In the genomic region with DNA sequence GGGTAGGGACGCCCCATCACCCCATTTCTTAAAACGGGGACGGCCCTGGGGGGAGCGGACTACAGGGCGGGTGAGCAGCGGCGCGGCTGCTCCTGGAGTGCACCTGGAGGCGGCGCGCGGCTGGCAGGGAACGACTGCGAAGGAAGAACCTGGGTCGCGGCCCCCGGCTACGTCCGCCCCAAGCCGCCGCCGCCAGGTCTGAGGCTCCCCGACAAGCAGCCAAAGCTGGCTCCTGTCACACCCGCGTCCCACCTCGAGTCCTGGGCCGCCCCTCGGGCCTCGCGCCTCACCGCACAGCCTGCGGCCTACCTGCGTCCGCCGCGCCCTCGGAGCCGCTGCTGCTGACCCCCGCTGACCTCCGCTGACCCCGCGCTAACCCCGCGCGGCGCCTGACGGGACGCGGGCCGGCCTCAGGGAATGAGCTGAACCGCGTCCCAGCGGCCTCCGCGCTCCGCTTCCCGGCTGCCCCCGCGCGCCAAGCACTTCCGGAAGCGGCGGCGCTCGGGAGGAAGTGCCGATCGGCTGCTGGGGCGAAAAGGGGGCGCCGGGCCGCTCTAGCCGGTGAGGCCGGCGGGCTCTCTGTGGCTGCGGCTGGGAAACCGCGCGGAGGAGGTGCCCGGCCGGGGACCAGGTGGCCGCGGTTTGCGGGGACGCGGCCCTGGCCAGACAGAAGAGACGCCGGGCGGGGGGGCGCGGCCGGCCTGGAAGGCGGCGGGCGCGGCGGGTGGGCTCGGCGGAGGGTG, we compare ENCODE assay signal across 1 cellular context.
TF ChIP-seq lines count a peak whose summit lies in the region.

A gene with protein sequence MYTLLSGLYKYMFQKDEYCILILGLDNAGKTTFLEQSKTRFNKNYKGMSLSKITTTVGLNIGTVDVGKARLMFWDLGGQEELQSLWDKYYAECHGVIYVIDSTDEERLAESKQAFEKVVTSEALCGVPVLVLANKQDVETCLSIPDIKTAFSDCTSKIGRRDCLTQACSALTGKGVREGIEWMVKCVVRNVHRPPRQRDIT (minus strand): TSS at position 419 of the 743 bp plus-strand sequence. CDS start 885 bp downstream, outside the sequence.
A gene with protein sequence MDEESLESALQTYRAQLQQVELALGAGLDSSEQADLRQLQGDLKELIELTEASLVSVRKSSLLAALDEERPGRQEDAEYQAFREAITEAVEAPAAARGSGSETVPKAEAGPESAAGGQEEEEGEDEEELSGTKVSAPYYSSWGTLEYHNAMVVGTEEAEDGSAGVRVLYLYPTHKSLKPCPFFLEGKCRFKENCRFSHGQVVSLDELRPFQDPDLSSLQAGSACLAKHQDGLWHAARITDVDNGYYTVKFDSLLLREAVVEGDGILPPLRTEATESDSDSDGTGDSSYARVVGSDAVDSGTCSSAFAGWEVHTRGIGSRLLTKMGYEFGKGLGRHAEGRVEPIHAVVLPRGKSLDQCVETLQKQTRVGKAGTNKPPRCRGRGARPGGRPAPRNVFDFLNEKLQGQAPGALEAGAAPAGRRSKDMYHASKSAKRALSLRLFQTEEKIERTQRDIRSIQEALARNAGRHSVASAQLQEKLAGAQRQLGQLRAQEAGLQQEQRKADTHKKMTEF (plus strand): TSS at position 482 of the 743 bp plus-strand sequence. CDS start 542 bp downstream, outside the sequence.

TF ChIP-seq in K562, 482 proteins besides CTCF, POLR2A, EP300 and RAD21 (continued from another document and continues in another):
- TF ChIP-seq, protein P1, sequence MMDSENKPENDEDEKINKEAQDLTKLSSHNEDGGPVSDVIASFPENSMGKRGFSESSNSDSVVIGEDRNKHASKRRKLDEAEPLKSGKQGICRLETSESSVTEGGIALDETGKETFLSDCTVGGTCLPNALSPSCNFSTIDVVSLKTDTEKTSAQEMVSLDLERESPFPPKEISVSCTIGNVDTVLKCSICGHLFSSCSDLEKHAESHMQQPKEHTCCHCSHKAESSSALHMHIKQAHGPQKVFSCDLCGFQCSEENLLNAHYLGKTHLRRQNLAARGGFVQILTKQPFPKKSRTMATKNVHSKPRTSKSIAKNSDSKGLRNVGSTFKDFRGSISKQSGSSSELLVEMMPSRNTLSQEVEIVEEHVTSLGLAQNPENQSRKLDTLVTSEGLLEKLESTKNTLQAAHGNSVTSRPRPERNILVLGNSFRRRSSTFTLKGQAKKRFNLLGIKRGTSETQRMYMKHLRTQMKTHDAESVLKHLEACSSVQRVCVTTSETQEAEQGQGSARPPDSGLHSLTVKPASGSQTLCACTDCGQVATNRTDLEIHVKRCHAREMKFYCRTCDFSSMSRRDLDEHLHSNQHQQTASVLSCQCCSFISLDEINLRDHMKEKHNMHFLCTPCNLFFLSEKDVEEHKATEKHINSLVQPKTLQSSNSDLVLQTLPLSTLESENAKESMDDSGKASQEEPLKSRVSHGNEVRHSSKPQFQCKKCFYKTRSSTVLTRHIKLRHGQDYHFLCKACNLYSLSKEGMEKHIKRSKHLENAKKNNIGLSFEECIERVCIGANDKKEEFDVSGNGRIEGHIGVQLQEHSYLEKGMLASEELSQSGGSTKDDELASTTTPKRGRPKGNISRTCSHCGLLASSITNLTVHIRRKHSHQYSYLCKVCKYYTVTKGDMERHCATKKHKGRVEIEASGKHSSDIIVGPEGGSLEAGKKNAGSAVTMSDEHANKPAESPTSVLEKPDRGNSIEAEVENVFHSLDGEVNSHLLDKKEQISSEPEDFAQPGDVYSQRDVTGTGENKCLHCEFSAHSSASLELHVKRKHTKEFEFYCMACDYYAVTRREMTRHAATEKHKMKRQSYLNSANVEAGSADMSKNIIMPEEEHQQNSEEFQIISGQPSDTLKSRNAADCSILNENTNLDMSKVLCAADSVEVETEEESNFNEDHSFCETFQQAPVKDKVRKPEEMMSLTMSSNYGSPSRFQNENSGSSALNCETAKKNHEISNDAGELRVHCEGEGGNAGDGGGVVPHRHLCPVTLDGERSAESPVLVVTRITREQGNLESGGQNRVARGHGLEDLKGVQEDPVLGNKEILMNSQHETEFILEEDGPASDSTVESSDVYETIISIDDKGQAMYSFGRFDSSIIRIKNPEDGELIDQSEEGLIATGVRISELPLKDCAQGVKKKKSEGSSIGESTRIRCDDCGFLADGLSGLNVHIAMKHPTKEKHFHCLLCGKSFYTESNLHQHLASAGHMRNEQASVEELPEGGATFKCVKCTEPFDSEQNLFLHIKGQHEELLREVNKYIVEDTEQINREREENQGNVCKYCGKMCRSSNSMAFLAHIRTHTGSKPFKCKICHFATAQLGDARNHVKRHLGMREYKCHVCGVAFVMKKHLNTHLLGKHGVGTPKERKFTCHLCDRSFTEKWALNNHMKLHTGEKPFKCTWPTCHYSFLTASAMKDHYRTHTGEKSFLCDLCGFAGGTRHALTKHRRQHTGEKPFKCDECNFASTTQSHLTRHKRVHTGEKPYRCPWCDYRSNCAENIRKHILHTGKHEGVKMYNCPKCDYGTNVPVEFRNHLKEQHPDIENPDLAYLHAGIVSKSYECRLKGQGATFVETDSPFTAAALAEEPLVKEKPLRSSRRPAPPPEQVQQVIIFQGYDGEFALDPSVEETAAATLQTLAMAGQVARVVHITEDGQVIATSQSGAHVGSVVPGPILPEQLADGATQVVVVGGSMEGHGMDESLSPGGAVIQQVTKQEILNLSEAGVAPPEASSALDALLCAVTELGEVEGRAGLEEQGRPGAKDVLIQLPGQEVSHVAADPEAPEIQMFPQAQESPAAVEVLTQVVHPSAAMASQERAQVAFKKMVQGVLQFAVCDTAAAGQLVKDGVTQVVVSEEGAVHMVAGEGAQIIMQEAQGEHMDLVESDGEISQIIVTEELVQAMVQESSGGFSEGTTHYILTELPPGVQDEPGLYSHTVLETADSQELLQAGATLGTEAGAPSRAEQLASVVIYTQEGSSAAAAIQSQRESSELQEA (IDR thresholded peaks at IDR 0.05; ENCODE audit: low read depth), result no peak
- 0 out of 2 replicates have a peak, but pooled peaks have one; percentile 12 for TF ChIP-seq ZNF174 (CRISPR knock-in tag; IDR thresholded peaks at IDR 0.05)
- TF ChIP-seq STAG1 (CRISPR knock-in tag; IDR thresholded peaks at IDR 0.05; ENCODE audit: borderline replicate concordance), result no peak
- TF ChIP-seq ILF3 (IDR thresholded peaks at IDR 0.05; ENCODE audit: borderline replicate concordance), result no peak
- TF ChIP-seq, protein P2, sequence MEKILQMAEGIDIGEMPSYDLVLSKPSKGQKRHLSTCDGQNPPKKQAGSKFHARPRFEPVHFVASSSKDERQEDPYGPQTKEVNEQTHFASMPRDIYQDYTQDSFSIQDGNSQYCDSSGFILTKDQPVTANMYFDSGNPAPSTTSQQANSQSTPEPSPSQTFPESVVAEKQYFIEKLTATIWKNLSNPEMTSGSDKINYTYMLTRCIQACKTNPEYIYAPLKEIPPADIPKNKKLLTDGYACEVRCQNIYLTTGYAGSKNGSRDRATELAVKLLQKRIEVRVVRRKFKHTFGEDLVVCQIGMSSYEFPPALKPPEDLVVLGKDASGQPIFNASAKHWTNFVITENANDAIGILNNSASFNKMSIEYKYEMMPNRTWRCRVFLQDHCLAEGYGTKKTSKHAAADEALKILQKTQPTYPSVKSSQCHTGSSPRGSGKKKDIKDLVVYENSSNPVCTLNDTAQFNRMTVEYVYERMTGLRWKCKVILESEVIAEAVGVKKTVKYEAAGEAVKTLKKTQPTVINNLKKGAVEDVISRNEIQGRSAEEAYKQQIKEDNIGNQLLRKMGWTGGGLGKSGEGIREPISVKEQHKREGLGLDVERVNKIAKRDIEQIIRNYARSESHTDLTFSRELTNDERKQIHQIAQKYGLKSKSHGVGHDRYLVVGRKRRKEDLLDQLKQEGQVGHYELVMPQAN (IDR thresholded peaks at IDR 0.05; ENCODE audit: borderline replicate concordance), result no peak
- no peak for TF ChIP-seq ZNF699 (CRISPR knock-in tag; IDR thresholded peaks at IDR 0.05; ENCODE audit: insufficient replicate concordance)
- no peak for TF ChIP-seq ZNF717 (CRISPR knock-in tag; IDR thresholded peaks at IDR 0.05)
- TF ChIP-seq ZNF263 (CRISPR knock-in tag; IDR thresholded peaks at IDR 0.05; ENCODE audit: borderline replicate concordance), result peak; percentile 70
- TF ChIP-seq ZNF184 (CRISPR knock-in tag; IDR thresholded peaks at IDR 0.05), result no peak
- TF ChIP-seq DACH1 (IDR thresholded peaks at IDR 0.05; ENCODE audit: partially characterized antibody), result no peak
- no peak for TF ChIP-seq MCM5 (IDR thresholded peaks at IDR 0.05; ENCODE audit: low read depth)
- TF ChIP-seq, protein P3, sequence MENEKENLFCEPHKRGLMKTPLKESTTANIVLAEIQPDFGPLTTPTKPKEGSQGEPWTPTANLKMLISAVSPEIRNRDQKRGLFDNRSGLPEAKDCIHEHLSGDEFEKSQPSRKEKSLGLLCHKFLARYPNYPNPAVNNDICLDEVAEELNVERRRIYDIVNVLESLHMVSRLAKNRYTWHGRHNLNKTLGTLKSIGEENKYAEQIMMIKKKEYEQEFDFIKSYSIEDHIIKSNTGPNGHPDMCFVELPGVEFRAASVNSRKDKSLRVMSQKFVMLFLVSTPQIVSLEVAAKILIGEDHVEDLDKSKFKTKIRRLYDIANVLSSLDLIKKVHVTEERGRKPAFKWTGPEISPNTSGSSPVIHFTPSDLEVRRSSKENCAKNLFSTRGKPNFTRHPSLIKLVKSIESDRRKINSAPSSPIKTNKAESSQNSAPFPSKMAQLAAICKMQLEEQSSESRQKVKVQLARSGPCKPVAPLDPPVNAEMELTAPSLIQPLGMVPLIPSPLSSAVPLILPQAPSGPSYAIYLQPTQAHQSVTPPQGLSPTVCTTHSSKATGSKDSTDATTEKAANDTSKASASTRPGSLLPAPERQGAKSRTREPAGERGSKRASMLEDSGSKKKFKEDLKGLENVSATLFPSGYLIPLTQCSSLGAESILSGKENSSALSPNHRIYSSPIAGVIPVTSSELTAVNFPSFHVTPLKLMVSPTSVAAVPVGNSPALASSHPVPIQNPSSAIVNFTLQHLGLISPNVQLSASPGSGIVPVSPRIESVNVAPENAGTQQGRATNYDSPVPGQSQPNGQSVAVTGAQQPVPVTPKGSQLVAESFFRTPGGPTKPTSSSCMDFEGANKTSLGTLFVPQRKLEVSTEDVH (IDR thresholded peaks at IDR 0.05; ENCODE audit: low read depth, partially characterized antibody), result peak; percentile 69
- peak; percentile 89 for TF ChIP-seq RBFOX2 (IDR thresholded peaks at IDR 0.05; ENCODE audit: low read depth, low read length)
- TF ChIP-seq ZNF77 (CRISPR knock-in tag; IDR thresholded peaks at IDR 0.05), result no peak
- TF ChIP-seq, protein P4, sequence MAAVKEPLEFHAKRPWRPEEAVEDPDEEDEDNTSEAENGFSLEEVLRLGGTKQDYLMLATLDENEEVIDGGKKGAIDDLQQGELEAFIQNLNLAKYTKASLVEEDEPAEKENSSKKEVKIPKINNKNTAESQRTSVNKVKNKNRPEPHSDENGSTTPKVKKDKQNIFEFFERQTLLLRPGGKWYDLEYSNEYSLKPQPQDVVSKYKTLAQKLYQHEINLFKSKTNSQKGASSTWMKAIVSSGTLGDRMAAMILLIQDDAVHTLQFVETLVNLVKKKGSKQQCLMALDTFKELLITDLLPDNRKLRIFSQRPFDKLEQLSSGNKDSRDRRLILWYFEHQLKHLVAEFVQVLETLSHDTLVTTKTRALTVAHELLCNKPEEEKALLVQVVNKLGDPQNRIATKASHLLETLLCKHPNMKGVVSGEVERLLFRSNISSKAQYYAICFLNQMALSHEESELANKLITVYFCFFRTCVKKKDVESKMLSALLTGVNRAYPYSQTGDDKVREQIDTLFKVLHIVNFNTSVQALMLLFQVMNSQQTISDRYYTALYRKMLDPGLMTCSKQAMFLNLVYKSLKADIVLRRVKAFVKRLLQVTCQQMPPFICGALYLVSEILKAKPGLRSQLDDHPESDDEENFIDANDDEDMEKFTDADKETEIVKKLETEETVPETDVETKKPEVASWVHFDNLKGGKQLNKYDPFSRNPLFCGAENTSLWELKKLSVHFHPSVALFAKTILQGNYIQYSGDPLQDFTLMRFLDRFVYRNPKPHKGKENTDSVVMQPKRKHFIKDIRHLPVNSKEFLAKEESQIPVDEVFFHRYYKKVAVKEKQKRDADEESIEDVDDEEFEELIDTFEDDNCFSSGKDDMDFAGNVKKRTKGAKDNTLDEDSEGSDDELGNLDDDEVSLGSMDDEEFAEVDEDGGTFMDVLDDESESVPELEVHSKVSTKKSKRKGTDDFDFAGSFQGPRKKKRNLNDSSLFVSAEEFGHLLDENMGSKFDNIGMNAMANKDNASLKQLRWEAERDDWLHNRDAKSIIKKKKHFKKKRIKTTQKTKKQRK (IDR thresholded peaks at IDR 0.05; ENCODE audit: borderline replicate concordance, low read depth, low read length), result no peak
- TF ChIP-seq CHD4 (IDR thresholded peaks at IDR 0.05; ENCODE audit: insufficient read depth, insufficient replicate concordance, low read depth, low read length, poor library complexity, severe bottlenecking), result no peak
- TF ChIP-seq FOXK2 (conservative IDR thresholded peaks at IDR 0.05 in 1 of 2, IDR thresholded peaks at IDR 0.05 in 1 of 2; ENCODE audit: low read depth in 2 of 2), result no peak
- no peak for TF ChIP-seq ZSCAN32 (CRISPR knock-in tag; IDR thresholded peaks at IDR 0.05)
- no peak for TF ChIP-seq SMC3 (conservative IDR thresholded peaks at IDR 0.05; ENCODE audit: insufficient read depth, low read depth, low read length)
- peak; percentile 92 for TF ChIP-seq SPI1 (IDR thresholded peaks at IDR 0.05; ENCODE audit: borderline replicate concordance, low read depth, low read length)
- no peak for TF ChIP-seq PPARD (CRISPR knock-in tag; IDR thresholded peaks at IDR 0.05)
- no peak for TF ChIP-seq ZNF436 (CRISPR knock-in tag; IDR thresholded peaks at IDR 0.05)
- peak; percentile 95; the same call in 1 of the 2 replicates for TF ChIP-seq PHF8 (IDR thresholded peaks at IDR 0.05; ENCODE audit: borderline replicate concordance, low read length)
- no peak for TF ChIP-seq HOXB6 (CRISPR knock-in tag; IDR thresholded peaks at IDR 0.05; ENCODE audit: borderline replicate concordance)
- TF ChIP-seq ZNF551 (CRISPR knock-in tag; IDR thresholded peaks at IDR 0.05), result no peak
- TF ChIP-seq TAF15 (IDR thresholded peaks at IDR 0.05; ENCODE audit: low read depth, low read length), result no peak
- no peak for TF ChIP-seq ZNF830 (CRISPR knock-in tag; IDR thresholded peaks at IDR 0.05)
- TF ChIP-seq KDM2B (CRISPR knock-in tag; IDR thresholded peaks at IDR 0.05), result no peak
- TF ChIP-seq TFAM (CRISPR knock-in tag; conservative IDR thresholded peaks at IDR 0.05), result no peak
- TF ChIP-seq EGR1 (conservative IDR thresholded peaks at IDR 0.05), result no peak; the same call in 1 of the 2 replicates
- peak; percentile 27; the same call in 1 of the 2 replicates for TF ChIP-seq KLF13 (tag; IDR thresholded peaks at IDR 0.05; ENCODE audit: borderline replicate concordance, low read depth)
- no peak for TF ChIP-seq CEBPB (tag; IDR thresholded peaks at IDR 0.05)
- no peak for TF ChIP-seq MEF2A (IDR thresholded peaks at IDR 0.05; ENCODE audit: control insufficient read depth, low read depth, low read length)
- TF ChIP-seq SMAD2 (IDR thresholded peaks at IDR 0.05; ENCODE audit: low read depth, low read length), result no peak
- no peak for TF ChIP-seq TAF9B (IDR thresholded peaks at IDR 0.05; ENCODE audit: partially characterized antibody)
- TF ChIP-seq ZNF253 (CRISPR knock-in tag; conservative IDR thresholded peaks at IDR 0.05), result no peak
- TF ChIP-seq, protein P5, sequence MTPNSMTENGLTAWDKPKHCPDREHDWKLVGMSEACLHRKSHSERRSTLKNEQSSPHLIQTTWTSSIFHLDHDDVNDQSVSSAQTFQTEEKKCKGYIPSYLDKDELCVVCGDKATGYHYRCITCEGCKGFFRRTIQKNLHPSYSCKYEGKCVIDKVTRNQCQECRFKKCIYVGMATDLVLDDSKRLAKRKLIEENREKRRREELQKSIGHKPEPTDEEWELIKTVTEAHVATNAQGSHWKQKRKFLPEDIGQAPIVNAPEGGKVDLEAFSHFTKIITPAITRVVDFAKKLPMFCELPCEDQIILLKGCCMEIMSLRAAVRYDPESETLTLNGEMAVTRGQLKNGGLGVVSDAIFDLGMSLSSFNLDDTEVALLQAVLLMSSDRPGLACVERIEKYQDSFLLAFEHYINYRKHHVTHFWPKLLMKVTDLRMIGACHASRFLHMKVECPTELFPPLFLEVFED (CRISPR knock-in tag; conservative IDR thresholded peaks at IDR 0.05), result no peak
- no peak for TF ChIP-seq ESRRB (CRISPR knock-in tag; IDR thresholded peaks at IDR 0.05; ENCODE audit: borderline replicate concordance)
- no peak for TF ChIP-seq GATA2 (CRISPR knock-in tag; IDR thresholded peaks at IDR 0.05)
